Comparison of ENCODE assay signal across 10 cellular contexts in the genomic region with DNA sequence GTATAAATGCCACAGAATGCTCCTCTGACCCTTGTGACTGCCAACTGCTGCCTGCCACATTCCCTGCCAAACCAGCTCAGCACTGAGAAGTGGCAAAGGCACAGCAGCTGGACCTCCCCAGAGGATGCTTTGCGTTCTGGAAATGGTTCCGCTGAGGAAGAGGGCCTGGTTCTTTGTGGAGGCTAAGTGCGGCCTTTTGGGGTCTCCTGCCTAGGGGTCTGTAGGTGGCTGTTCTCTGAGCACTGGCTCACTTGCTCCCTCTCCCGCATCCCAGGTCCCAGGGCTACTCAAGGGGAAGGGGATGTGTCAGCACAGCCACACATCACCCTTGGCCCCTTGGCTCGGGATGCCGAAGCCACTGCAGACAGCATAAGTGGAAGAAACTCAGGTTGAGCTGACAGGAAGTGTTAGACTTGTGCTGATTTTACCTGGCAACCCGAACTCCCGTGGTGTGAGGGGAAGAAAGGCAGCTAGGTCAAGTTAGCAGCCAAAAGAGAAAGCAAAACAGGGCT. TPM values are rescaled to one million over a fixed set of nuclear protein-coding genes. Genes with fewer than 3 reads are reported as not detected.
DNase-seq lines count a peak whose midpoint lies in the region; TF ChIP-seq lines count a peak whose summit lies in the region.
"Had no signal": no experiment of that assay in that cellular context is flagged by ENCODE, and none has a peak within 500 bp of the region (broad histone marks: within the 10 kb centered on the region; RNA-seq: fewer than 3 reads in every experiment).

No MANE protein-coding gene starts in this region.

- intact Hi-C loops in activated T-helper 1 cell treated with anti-CD3 and anti-CD28 coated beads, Interleukin-12 subunit alpha, Interleukin-12 subunit beta, Interleukin-2, Interleukin-4 antibody, amounts not matched to agents 30 ng/mL and 10 ng/mL and 1 ng/mL, durations not matched to agents 14 hours and 24 hours and 36 hours (cut with micrococcal nuclease), result loop anchor here (1.0 to 10.0 kb wide), 5 partner anchors 18 to 462 kb away; a partner anchor contains a TSS

- H3K4me1 Mint-ChIP-seq in activated T-helper 1 cell treated with anti-CD3 and anti-CD28 coated beads, Interleukin-12 subunit alpha, Interleukin-12 subunit beta, Interleukin-2, Interleukin-4 antibody, amounts not matched to agents 30 ng/mL and 10 ng/mL and 1 ng/mL, durations not matched to agents 14 hours and 24 hours and 36 hours (ENCODE audit: low read depth), result peaks cover 23% of the 10 kb centered on the region
- peaks cover 26 to 29% of the 10 kb centered on the region in 2 donors for H3K4me1 Mint-ChIP-seq in immature natural killer cell

- no peaks in the 10 kb centered on the region for H3K27me3 Mint-ChIP-seq in activated T-helper 1 cell treated with anti-CD3 and anti-CD28 coated beads, Interleukin-12 subunit alpha, Interleukin-12 subunit beta, Interleukin-2, Interleukin-4 antibody, amounts not matched to agents 30 ng/mL and 10 ng/mL and 1 ng/mL, durations not matched to agents 14 hours and 24 hours and 36 hours (ENCODE audit: insufficient read depth)
- peaks cover 0 to 3% (median 0%) of the 10 kb centered on the region in 3 donors for H3K27me3 Mint-ChIP-seq in immature natural killer cell (ENCODE audit: low read depth in 3 of 3)

- no peak for TF ChIP-seq POLR2A in suprapubic skin (IDR thresholded peaks at IDR 0.05)

- H3K27ac Mint-ChIP-seq in activated T-helper 1 cell treated with anti-CD3 and anti-CD28 coated beads, Interleukin-12 subunit alpha, Interleukin-12 subunit beta, Interleukin-2, Interleukin-4 antibody, amounts not matched to agents 30 ng/mL and 10 ng/mL and 1 ng/mL, durations not matched to agents 14 hours and 24 hours and 36 hours, result peak overlapping the region; percentile 83
- H3K27ac Mint-ChIP-seq in immature natural killer cell, result peak overlapping the region; percentile 93 to 98 (median 96)

- DNase-seq in RWPE1 (ENCODE audit: low spot score) (no peak), immature natural killer cell (peak; percentile 43 to 55 (median 54)), ecto neural progenitor cell (ENCODE audit: low spot score) (no peak), suprapubic skin (ENCODE audit: low spot score in 2 of 2) (no peak), GM10248 (ENCODE audit: extremely low spot score) (no peak), GM19238 (ENCODE audit: insufficient read length, low spot score) (no peak)
- DNase-seq in activated T-helper 1 cell treated with anti-CD3 and anti-CD28 coated beads, Interleukin-12 subunit alpha, Interleukin-12 subunit beta, Interleukin-2, Interleukin-4 antibody, amounts not matched to agents 30 ng/mL and 10 ng/mL and 1 ng/mL, durations not matched to agents 14 hours and 24 hours and 36 hours (ENCODE audit: low spot score), result peak; percentile 53
- DNase-seq in stimulated activated CD4-positive, alpha-beta T cell treated with anti-CD3 and anti-CD28 coated beads, TNF-alpha, amount 100 ng/mL, for 4 hours (ENCODE audit: low read depth in 3 of 3), result peak in 2 of 3 experiments; percentile 13 to 17

- no peaks in the 10 kb centered on the region for H3K36me3 ChIP-seq in suprapubic skin

- no peaks in the 10 kb centered on the region for H3K4me1 ChIP-seq in suprapubic skin
- H3K4me1 ChIP-seq: parathyroid adenoma had no signal

- no peak for TF ChIP-seq CTCF in RWPE1 (conservative IDR thresholded peaks at IDR 0.05; ENCODE audit: low read depth)
- no peak for TF ChIP-seq CTCF in suprapubic skin (IDR thresholded peaks at IDR 0.05)
- TF ChIP-seq CTCF in GM10248 (IDR thresholded peaks at IDR 0.05; ENCODE audit: control extremely low read depth, extremely low read depth, low read depth, missing control alignments), result no peak

- H3K27me3 ChIP-seq in suprapubic skin, result no peaks in the 10 kb centered on the region

- no peaks in the 10 kb centered on the region for H3K9me3 ChIP-seq in suprapubic skin

- peaks cover 25% of the 10 kb centered on the region for H3K9me3 Mint-ChIP-seq in activated T-helper 1 cell treated with anti-CD3 and anti-CD28 coated beads, Interleukin-12 subunit alpha, Interleukin-12 subunit beta, Interleukin-2, Interleukin-4 antibody, amounts not matched to agents 30 ng/mL and 10 ng/mL and 1 ng/mL, durations not matched to agents 14 hours and 24 hours and 36 hours
- H3K9me3 Mint-ChIP-seq in immature natural killer cell, result peaks cover 5 to 17% (median 14%) of the 10 kb centered on the region in 6 donors

- H3K27ac ChIP-seq in RWPE1 (peak overlapping the region; percentile 73), suprapubic skin (no peak overlapping the region)
- H3K27ac ChIP-seq: HL-60, parathyroid adenoma had no signal

- TF ChIP-seq EP300 in suprapubic skin (IDR thresholded peaks at IDR 0.05), result no peak

- H3K4me3 ChIP-seq in suprapubic skin, result no peak overlapping the region

- H3K36me3 Mint-ChIP-seq in activated T-helper 1 cell treated with anti-CD3 and anti-CD28 coated beads, Interleukin-12 subunit alpha, Interleukin-12 subunit beta, Interleukin-2, Interleukin-4 antibody, amounts not matched to agents 30 ng/mL and 10 ng/mL and 1 ng/mL, durations not matched to agents 14 hours and 24 hours and 36 hours (ENCODE audit: low read depth), result peaks cover 19% of the 10 kb centered on the region
- H3K36me3 Mint-ChIP-seq in immature natural killer cell, result peaks cover 6 to 14% (median 12%) of the 10 kb centered on the region in 3 donors

- H3K4me3 Mint-ChIP-seq in activated T-helper 1 cell treated with anti-CD3 and anti-CD28 coated beads, Interleukin-12 subunit alpha, Interleukin-12 subunit beta, Interleukin-2, Interleukin-4 antibody, amounts not matched to agents 30 ng/mL and 10 ng/mL and 1 ng/mL, durations not matched to agents 14 hours and 24 hours and 36 hours, result peak overlapping the region; percentile 72
- peak overlapping the region; percentile 82 to 91 (median 89) for H3K4me3 Mint-ChIP-seq in immature natural killer cell

- WGBS in suprapubic skin, result 68% methylated on average over 8 of the region's 8 CpGs

- CTCF ChIA-PET in RWPE1 (lab: Yijun Ruan, JAX), result interaction anchor here (0.6 kb wide), 1 partner anchor 12 kb away, joined by 3 read pairs; no protein-coding TSS in a partner anchor
- CTCF ChIA-PET in GM10248 (lab: Yijun Ruan, JAX), result interaction anchor here (1.0 to 2.1 kb wide), 6 partner anchors 14 to 217 kb away, joined by 3 to 7 read pairs (median 4); no protein-coding TSS in a partner anchor

- POLR2A ChIA-PET in RWPE1 (lab: Yijun Ruan, JAX; ENCODE audit: low non-redundant PET) (no interaction called here), GM10248 (lab: Yijun Ruan, JAX) (no interaction called here)

RNA-seq across cellular contexts. Expression of a gene that starts 56.8 kb away (rescaled TPM):
- 8.3 and 9.8 TPM in 2 replicates for total RNA-seq in activated T-helper 1 cell treated with anti-CD3 and anti-CD28 coated beads, Interleukin-12 subunit alpha, Interleukin-12 subunit beta, Interleukin-2, Interleukin-4 antibody, amounts not matched to agents 30 ng/mL and 10 ng/mL and 1 ng/mL, durations not matched to agents 14 hours and 24 hours and 36 hours
- polyA plus RNA-seq in immature natural killer cell, result 10 to 100 TPM in 1 of 3 donors, 1 to 10 TPM in 2; 6.9 to 15.3 (median 8.5) TPM
- 10 to 100 TPM; 15.8 to 29.9 (median 24.1) TPM for total RNA-seq in suprapubic skin

Comparison
In these comparisons a context has a peak if more than half of its experiments do, and no peak if none do; other contexts are left out.
1. DNase-seq: peak in activated T-helper 1 cell treated with anti-CD3 and anti-CD28 coated beads, Interleukin-12 subunit alpha, Interleukin-12 subunit beta, Interleukin-2, Interleukin-4 antibody, amounts not matched to agents 30 ng/mL and 10 ng/mL and 1 ng/mL, durations not matched to agents 14 hours and 24 hours and 36 hours (single experiment), immature natural killer cell (3 of 3) and stimulated activated CD4-positive, alpha-beta T cell treated with anti-CD3 and anti-CD28 coated beads, TNF-alpha, amount 100 ng/mL, for 4 hours (2 of 3); none in RWPE1 (single experiment), ecto neural progenitor cell (single experiment), suprapubic skin (0 of 2), GM10248 (single experiment) and GM19238 (single experiment).